In genomic region chr2:235553696-235554100, GRCh38 we compare ENCODE assay signal across 2 cellular contexts.
TF ChIP-seq lines count a peak whose summit lies in the region.

No MANE protein-coding gene starts in this region.

TF ChIP-seq in A549, 52 proteins besides CTCF, POLR2A, EP300 and RAD21:
- TF ChIP-seq HMGXB4 (CRISPR knock-in tag; IDR thresholded peaks at IDR 0.05; ENCODE audit: borderline replicate concordance) (no peak), TP53 (CRISPR knock-in tag; IDR thresholded peaks at IDR 0.05) (no peak), HDAC2 (IDR thresholded peaks at IDR 0.05) (no peak), CBX2 (IDR thresholded peaks at IDR 0.05; ENCODE audit: borderline replicate concordance, low read depth) (no peak), MAX (IDR thresholded peaks at IDR 0.05) (no peak), RCOR1 (IDR thresholded peaks at IDR 0.05; ENCODE audit: low read depth, low read length) (no peak)
TF ChIP-seq in A549: peak in this region for 0.

TF ChIP-seq in GM12891, 5 proteins besides CTCF, POLR2A, EP300 and RAD21:
- TF ChIP-seq POLR2AphosphoS5 (IDR thresholded peaks at IDR 0.05; ENCODE audit: low read depth, low read length): no peak
- no peak for TF ChIP-seq PAX5 (IDR thresholded peaks at IDR 0.05; ENCODE audit: insufficient read depth, low read length, severe bottlenecking)
- no peak for TF ChIP-seq POU2F2 (IDR thresholded peaks at IDR 0.05; ENCODE audit: low read depth, low read length)
- TF ChIP-seq TAF1 (IDR thresholded peaks at IDR 0.05; ENCODE audit: low read depth, low read length): no peak
